1 cellular context compared by ENCODE assay signal in genomic region chr6:84762941-84763396, GRCh38.
TF ChIP-seq lines count a peak whose summit lies in the region.

No MANE protein-coding gene starts in this region.

TF ChIP-seq in HepG2, 621 proteins besides CTCF, POLR2A, EP300 and RAD21:
- no peak for TF ChIP-seq PHF5A (CRISPR knock-in tag; IDR thresholded peaks at IDR 0.05; ENCODE audit: low read depth, unreplicated experiment)
- no peak for TF ChIP-seq MYPOP (CRISPR knock-in tag; IDR thresholded peaks at IDR 0.05)
- no peak for TF ChIP-seq HOXA7 (CRISPR knock-in tag; IDR thresholded peaks at IDR 0.05)
TF ChIP-seq in HepG2: peak in this region for 0.
